Comparison of ENCODE assay signal across 20 cellular contexts in the genomic region with DNA sequence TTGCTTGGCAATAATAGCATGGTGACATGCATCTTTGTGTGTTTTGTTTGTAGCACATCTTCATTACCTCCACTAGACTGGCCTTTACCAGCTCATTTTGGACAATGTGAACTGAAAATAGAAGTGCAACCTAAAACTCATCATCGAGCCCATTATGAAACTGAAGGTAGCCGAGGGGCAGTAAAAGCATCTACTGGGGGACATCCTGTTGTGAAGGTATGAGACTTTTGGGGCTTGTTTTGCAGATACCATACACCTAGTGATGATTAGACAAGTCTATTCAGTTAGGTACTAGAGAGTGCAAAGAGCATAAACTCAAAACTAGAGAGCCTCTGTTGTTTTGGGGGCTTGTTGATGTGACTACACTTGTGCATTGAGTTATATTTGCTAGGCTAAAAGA. TPM values are rescaled to one million over a fixed set of nuclear protein-coding genes. Genes with fewer than 3 reads are reported as not detected.
DNase-seq lines count a peak whose midpoint lies in the region; ATAC-seq lines count a peak whose summit lies in the region.
"Had no signal": no experiment of that assay in that cellular context is flagged by ENCODE, and none has a peak within 500 bp of the region (broad histone marks: within the 10 kb centered on the region; RNA-seq: fewer than 3 reads in every experiment).

No MANE protein-coding gene starts in this region.

- H3K4me1 ChIP-seq in Karpas-422 (ENCODE audit: low read length) = peaks cover 54% of the 10 kb centered on the region
- H3K4me1 ChIP-seq: Caco-2 had no signal

- H3K9me2 ChIP-seq in Karpas-422 (replicated peaks; ENCODE audit: insufficient read depth, low read length) = no peaks in the 10 kb centered on the region

- H3K9me3 ChIP-seq in Karpas-422 (ENCODE audit: low read length) = no peaks in the 10 kb centered on the region
- H3K9me3 ChIP-seq: Caco-2, neutrophil had no signal

- no peak for DNase-seq in activated CD8-positive, alpha-beta memory T cell treated with anti-CD3 and anti-CD28 coated beads, Interleukin-2, amount 10 ng/mL, durations not matched to agents 7 days and 5 days
- DNase-seq in activated CD8-positive, alpha-beta memory T cell treated with anti-CD3 and anti-CD28 coated beads, Interleukin-2, amount 50 U/mL, for 48 hours = no peak
- DNase-seq in Karpas-422 (no peak), NCI-H526 (lab: John Stamatoyannopoulos, UW) (no peak)
- no peak for DNase-seq in stimulated activated naive B cell treated with anti-CD40 and anti-IgM and Interleukin-4, amounts not matched to agents 10 μg/mL and 1 μg/mL and 100 μg/mL, for 72 hours
- no peak for DNase-seq in stimulated activated CD4-positive, alpha-beta T cell treated with anti-CD3 and anti-CD28 coated beads, Interleukin-4, amount 100 ng/mL, for 1 hour
- DNase-seq in activated T-helper 2 cell treated with anti-CD3 and anti-CD28 coated beads, Interferon-gamma antibody, Interleukin-2, Interleukin-4, amounts not matched to agents 10 μg/mL and 5 μg/mL and 100 μg/mL, durations not matched to agents 14 hours and 24 hours and 36 hours (ENCODE audit: low spot score) = no peak
- DNase-seq: activated CD8-positive, alpha-beta memory T cell treated with anti-CD3 and anti-CD28 coated beads for 24 hours; activated naive CD8-positive, alpha-beta T cell treated with anti-CD3 and anti-CD28 coated beads, Interleukin-2, amount 10 ng/mL, durations not matched to agents 7 days and 5 days; Caco-2; caudate nucleus; foreskin melanocyte; mammary epithelial cell; NCI-H2171; NK-92 treated with Interleukin-12 subunit alpha and Interleukin-12 subunit beta, amount 100 ng/mL, for 24 hours; stimulated activated naive CD4-positive, alpha-beta T cell had no signal

- H3K4me2 ChIP-seq in Karpas-422 (ENCODE audit: low read depth, low read length, poor library complexity, severe bottlenecking) = no peak overlapping the region

- H3K79me2 ChIP-seq in Karpas-422 (ENCODE audit: low read length) = peaks cover 90% of the 10 kb centered on the region

- H3K4me3 Mint-ChIP-seq in activated CD8-positive, alpha-beta memory T cell treated with anti-CD3 and anti-CD28 coated beads, Interleukin-2, amount 10 ng/mL, durations not matched to agents 7 days and 5 days = no peak overlapping the region
- H3K4me3 Mint-ChIP-seq in stimulated activated naive B cell treated with anti-CD40 and anti-IgM and Interleukin-4, amounts not matched to agents 10 μg/mL and 1 μg/mL and 100 μg/mL, for 72 hours = no peak overlapping the region
- H3K4me3 Mint-ChIP-seq in activated T-helper 2 cell treated with anti-CD3 and anti-CD28 coated beads, Interferon-gamma antibody, Interleukin-2, Interleukin-4, amounts not matched to agents 10 μg/mL and 5 μg/mL and 100 μg/mL, durations not matched to agents 14 hours and 24 hours and 36 hours (ENCODE audit: low read depth) = no peak overlapping the region
- H3K4me3 Mint-ChIP-seq: activated naive CD8-positive, alpha-beta T cell treated with anti-CD3 and anti-CD28 coated beads, Interleukin-2, amount 10 ng/mL, durations not matched to agents 7 days and 5 days; T-helper 2 cell treated with Interferon-gamma antibody and Interleukin-4, amounts not matched to agents 5 μg/mL and 100 μg/mL, for 36 hours had no signal

- ATAC-seq in activated CD8-positive, alpha-beta memory T cell treated with anti-CD3 and anti-CD28 coated beads, Interleukin-2, amount 10 ng/mL, durations not matched to agents 7 days and 5 days = no peak
- ATAC-seq in GM21447 (IDR thresholded peaks at IDR 0.05; ENCODE audit: unreplicated experiment) = peak; percentile 81
- peak; percentile 27 to 34 for ATAC-seq in stimulated activated naive B cell treated with anti-CD40 and anti-IgM and Interleukin-4, amounts not matched to agents 10 μg/mL and 1 μg/mL and 100 μg/mL, for 72 hours (replicated peaks)
- ATAC-seq: HepG2 had no signal

- H3K4me3 ChIP-seq in Karpas-422 (ENCODE audit: low read length) = no peak overlapping the region

- peaks cover 40% of the 10 kb centered on the region for H3K4me1 Mint-ChIP-seq in activated CD8-positive, alpha-beta memory T cell treated with anti-CD3 and anti-CD28 coated beads, Interleukin-2, amount 10 ng/mL, durations not matched to agents 7 days and 5 days
- peaks cover 42 to 52% of the 10 kb centered on the region in 2 donors for H3K4me1 Mint-ChIP-seq in stimulated activated naive B cell treated with anti-CD40 and anti-IgM and Interleukin-4, amounts not matched to agents 10 μg/mL and 1 μg/mL and 100 μg/mL, for 72 hours
- peaks cover 35% of the 10 kb centered on the region for H3K4me1 Mint-ChIP-seq in activated T-helper 2 cell treated with anti-CD3 and anti-CD28 coated beads, Interferon-gamma antibody, Interleukin-2, Interleukin-4, amounts not matched to agents 10 μg/mL and 5 μg/mL and 100 μg/mL, durations not matched to agents 14 hours and 24 hours and 36 hours (ENCODE audit: low read depth)

- CTCF ChIA-PET in activated CD8-positive, alpha-beta memory T cell treated with anti-CD3 and anti-CD28 coated beads, Interleukin-2, amount 10 ng/mL, durations not matched to agents 7 days and 5 days (lab: Charles Lee) = no interaction called here

- H4K20me1 ChIP-seq in Karpas-422 (ENCODE audit: insufficient read depth, low read depth, low read length) = no peaks in the 10 kb centered on the region

- H3K27me3 Mint-ChIP-seq in activated CD8-positive, alpha-beta memory T cell treated with anti-CD3 and anti-CD28 coated beads, Interleukin-2, amount 10 ng/mL, durations not matched to agents 7 days and 5 days = no peaks in the 10 kb centered on the region
- H3K27me3 Mint-ChIP-seq in stimulated activated naive B cell treated with anti-CD40 and anti-IgM and Interleukin-4, amounts not matched to agents 10 μg/mL and 1 μg/mL and 100 μg/mL, for 72 hours = no peaks in the 10 kb centered on the region
- H3K27me3 Mint-ChIP-seq in activated T-helper 2 cell treated with anti-CD3 and anti-CD28 coated beads, Interferon-gamma antibody, Interleukin-2, Interleukin-4, amounts not matched to agents 10 μg/mL and 5 μg/mL and 100 μg/mL, durations not matched to agents 14 hours and 24 hours and 36 hours (ENCODE audit: low read depth) = no peaks in the 10 kb centered on the region
- H3K27me3 Mint-ChIP-seq: activated naive CD8-positive, alpha-beta T cell treated with anti-CD3 and anti-CD28 coated beads, Interleukin-2, amount 10 ng/mL, durations not matched to agents 7 days and 5 days had no signal

- H3K36me3 ChIP-seq in Karpas-422 (ENCODE audit: insufficient read depth, low read length) = peaks cover 10% of the 10 kb centered on the region; the same call in 1 of the 2 replicates

- H3K27me3 ChIP-seq in Karpas-422 (ENCODE audit: low read length) = no peaks in the 10 kb centered on the region
- H3K27me3 ChIP-seq: neutrophil had no signal

- intact Hi-C loops in activated T-helper 2 cell treated with anti-CD3 and anti-CD28 coated beads, Interferon-gamma antibody, Interleukin-2, Interleukin-4, amounts not matched to agents 10 μg/mL and 5 μg/mL and 100 μg/mL, durations not matched to agents 14 hours and 24 hours and 36 hours (cut with micrococcal nuclease) = no loop called here

- H3K36me3 Mint-ChIP-seq in activated CD8-positive, alpha-beta memory T cell treated with anti-CD3 and anti-CD28 coated beads, Interleukin-2, amount 10 ng/mL, durations not matched to agents 7 days and 5 days = peaks cover 42% of the 10 kb centered on the region
- peaks cover 29 to 35% of the 10 kb centered on the region in 2 donors for H3K36me3 Mint-ChIP-seq in stimulated activated naive B cell treated with anti-CD40 and anti-IgM and Interleukin-4, amounts not matched to agents 10 μg/mL and 1 μg/mL and 100 μg/mL, for 72 hours
- H3K36me3 Mint-ChIP-seq in activated T-helper 2 cell treated with anti-CD3 and anti-CD28 coated beads, Interferon-gamma antibody, Interleukin-2, Interleukin-4, amounts not matched to agents 10 μg/mL and 5 μg/mL and 100 μg/mL, durations not matched to agents 14 hours and 24 hours and 36 hours (ENCODE audit: low read depth) = peaks cover 57% of the 10 kb centered on the region

- no peak overlapping the region for H2AFZ ChIP-seq in Karpas-422 (ENCODE audit: low read length)

- H3K27ac Mint-ChIP-seq in activated CD8-positive, alpha-beta memory T cell treated with anti-CD3 and anti-CD28 coated beads, Interleukin-2, amount 10 ng/mL, durations not matched to agents 7 days and 5 days = peak overlapping the region; percentile 3
- no peak overlapping the region for H3K27ac Mint-ChIP-seq in stimulated activated naive B cell treated with anti-CD40 and anti-IgM and Interleukin-4, amounts not matched to agents 10 μg/mL and 1 μg/mL and 100 μg/mL, for 72 hours
- H3K27ac Mint-ChIP-seq in activated T-helper 2 cell treated with anti-CD3 and anti-CD28 coated beads, Interferon-gamma antibody, Interleukin-2, Interleukin-4, amounts not matched to agents 10 μg/mL and 5 μg/mL and 100 μg/mL, durations not matched to agents 14 hours and 24 hours and 36 hours = no peak overlapping the region
- H3K27ac Mint-ChIP-seq: activated naive CD8-positive, alpha-beta T cell treated with anti-CD3 and anti-CD28 coated beads, Interleukin-2, amount 10 ng/mL, durations not matched to agents 7 days and 5 days; T-helper 2 cell treated with Interferon-gamma antibody and Interleukin-4, amounts not matched to agents 5 μg/mL and 100 μg/mL, for 36 hours had no signal

- H3K9ac ChIP-seq in Karpas-422 (ENCODE audit: low read length) = no peak overlapping the region

- no peaks in the 10 kb centered on the region for H3K9me3 Mint-ChIP-seq in activated CD8-positive, alpha-beta memory T cell treated with anti-CD3 and anti-CD28 coated beads, Interleukin-2, amount 10 ng/mL, durations not matched to agents 7 days and 5 days (ENCODE audit: low read depth)
- H3K9me3 Mint-ChIP-seq in stimulated activated naive B cell treated with anti-CD40 and anti-IgM and Interleukin-4, amounts not matched to agents 10 μg/mL and 1 μg/mL and 100 μg/mL, for 72 hours = no peaks in the 10 kb centered on the region
- no peaks in the 10 kb centered on the region for H3K9me3 Mint-ChIP-seq in activated T-helper 2 cell treated with anti-CD3 and anti-CD28 coated beads, Interferon-gamma antibody, Interleukin-2, Interleukin-4, amounts not matched to agents 10 μg/mL and 5 μg/mL and 100 μg/mL, durations not matched to agents 14 hours and 24 hours and 36 hours
- H3K9me3 Mint-ChIP-seq: activated naive CD8-positive, alpha-beta T cell treated with anti-CD3 and anti-CD28 coated beads, Interleukin-2, amount 10 ng/mL, durations not matched to agents 7 days and 5 days; T-helper 2 cell treated with Interferon-gamma antibody and Interleukin-4, amounts not matched to agents 5 μg/mL and 100 μg/mL, for 36 hours had no signal

- peak overlapping the region; percentile 27; the same call in 1 of the 2 replicates for H3K27ac ChIP-seq in Karpas-422 (ENCODE audit: low read length)

RNA-seq across cellular contexts. Expression of a gene that starts 41.2 kb away (rescaled TPM):
- 100 to 1,000 TPM; 176 to 183 TPM for total RNA-seq in activated CD8-positive, alpha-beta memory T cell treated with anti-CD3 and anti-CD28 coated beads, Interleukin-2, amount 10 ng/mL, durations not matched to agents 7 days and 5 days
- total RNA-seq in Karpas-422 (2014; rRNA removed; shearing (Covaris generic); ENCODE audit: low replicate concordance) = 39.1 and 72.3 TPM in 2 replicates
- 136 and 146 TPM in 2 replicates for total RNA-seq in activated T-helper 2 cell treated with anti-CD3 and anti-CD28 coated beads, Interferon-gamma antibody, Interleukin-2, Interleukin-4, amounts not matched to agents 10 μg/mL and 5 μg/mL and 100 μg/mL, durations not matched to agents 14 hours and 24 hours and 36 hours
